In the genomic region with DNA sequence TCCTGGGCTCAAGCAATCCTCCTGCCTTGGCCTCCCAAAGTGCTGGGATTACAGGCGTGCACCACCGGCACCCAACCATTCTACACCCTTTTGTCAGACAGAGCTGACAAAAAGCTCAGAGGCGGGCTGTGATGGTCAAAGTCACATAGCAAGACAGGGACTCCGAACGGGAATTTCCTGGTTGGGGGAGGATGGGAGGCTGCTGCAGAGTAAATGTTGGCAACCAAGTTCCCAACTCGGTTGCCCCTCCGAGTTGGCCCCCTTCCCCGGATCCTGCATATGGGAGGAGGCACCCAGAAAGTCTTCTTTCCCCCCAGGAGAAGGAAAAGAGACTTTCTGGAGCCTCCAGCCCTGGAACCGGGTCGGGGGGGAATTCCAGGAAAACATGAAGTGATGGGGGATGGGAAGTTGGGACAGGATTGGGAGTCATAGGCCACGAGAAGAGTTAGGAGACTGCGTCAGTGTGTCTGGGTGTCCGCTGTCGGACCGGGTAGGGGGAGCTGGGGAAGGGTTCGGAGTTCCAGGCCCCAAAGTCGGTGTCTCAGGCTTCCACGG, we compare ENCODE assay signal across 9 cellular contexts. TPM values are rescaled to one million over a fixed set of nuclear protein-coding genes. Genes with fewer than 3 reads are reported as not detected.
A peak's percentile ranks its signal among the peaks of the same experiment; 100 is the strongest.
DNase-seq lines count a peak whose midpoint lies in the region; ATAC-seq, FAIRE-seq and TF ChIP-seq lines count a peak whose summit lies in the region.
"Had no signal": no experiment of that assay in that cellular context is flagged by ENCODE, and none has a peak within 500 bp of the region (broad histone marks: within the 10 kb centered on the region; RNA-seq: fewer than 3 reads in every experiment).

No MANE protein-coding gene starts in this region.

- no peak for ATAC-seq in GM21423 (IDR thresholded peaks at IDR 0.05; ENCODE audit: unreplicated experiment)
- no peak for ATAC-seq in HG02763 (IDR thresholded peaks at IDR 0.05; ENCODE audit: unreplicated experiment)

- H3K4me3 ChIP-seq in iPS-20b (ENCODE audit: low read length) (peak overlapping the region; percentile 71), stomach (peak overlapping the region; percentile 58 to 87 (median 68))

- no peak for TF ChIP-seq EP300 in stomach (IDR thresholded peaks at IDR 0.05)

- H3K9ac ChIP-seq in iPS-20b (ENCODE audit: low read depth, low read length) = peak overlapping the region; percentile 72

- H3K9me3 ChIP-seq in iPS-20b (ENCODE audit: insufficient read depth, low read depth, low read length) = no peaks in the 10 kb centered on the region
- H3K9me3 ChIP-seq in stomach = no peaks in the 10 kb centered on the region

- CTCF ChIA-PET in HEK293T (lab: Yijun Ruan, JAX) = interaction anchor here (0.6 to 1.8 kb wide), 19 partner anchors 8 to 157 kb away, joined by 3 to 18 read pairs (median 4); a partner anchor contains a TSS

- POLR2A ChIA-PET in HEK293T (lab: Yijun Ruan, JAX) = interaction anchor here (0.7 to 2.1 kb wide), 8 partner anchors 8 to 184 kb away, joined by 3 to 14 read pairs (median 4); a partner anchor contains a TSS

- H3K4me1 ChIP-seq in iPS-20b (ENCODE audit: insufficient read depth, low read length) (no peaks in the 10 kb centered on the region), stomach (peaks cover 10 to 63% (median 52%) of the 10 kb centered on the region in 4 donors)

- H3K36me3 ChIP-seq in iPS-20b (ENCODE audit: insufficient read depth, low read depth, low read length) (no peaks in the 10 kb centered on the region), stomach (peaks cover 10 to 32% (median 24%) of the 10 kb centered on the region in 4 donors)

- TF ChIP-seq CTCF in stomach (IDR thresholded peaks at IDR 0.05) (no peak), D721Med (IDR thresholded peaks at IDR 0.05; ENCODE audit: insufficient read depth, missing control alignments) (no peak)

- no peak for TF ChIP-seq POLR2A in stomach (IDR thresholded peaks at IDR 0.05)

- 46 to 66% (median 62%) methylated on average over 18 of the region's 18 CpGs for WGBS in stomach, 5 donors

- no peak for FAIRE-seq in D721Med (lab: Jason Lieb, UNC)

- DNase-seq in HEK293T (ENCODE audit: extremely low spot score) (peak; percentile 28), stomach (no peak), D721Med (ENCODE audit: insufficient read length, low spot score) (no peak), DMS53 treated with DMSO at 0.1 percent for 48 hours (lab: John Stamatoyannopoulos, UW; ENCODE audit: unreplicated experiment) (no peak)

- peaks cover 30% of the 10 kb centered on the region for H3K27me3 ChIP-seq in iPS-20b (ENCODE audit: insufficient read depth, low read length)
- H3K27me3 ChIP-seq in stomach = no peaks in the 10 kb centered on the region

- H3K27ac ChIP-seq in angular gyrus (ENCODE audit: low read depth, low read length) = peak overlapping the region; percentile 94
- no peak overlapping the region for H3K27ac ChIP-seq in iPS-20b (ENCODE audit: low read length)
- peak overlapping the region; percentile 92 to 98 (median 96) for H3K27ac ChIP-seq in stomach

- intact Hi-C loops in stomach (cut with DNase I; ENCODE audit: low total_unique reads) = no loop called here

TF ChIP-seq in HEK293T, 16 proteins besides CTCF, POLR2A, EP300 and RAD21:
- TF ChIP-seq, protein P1, sequence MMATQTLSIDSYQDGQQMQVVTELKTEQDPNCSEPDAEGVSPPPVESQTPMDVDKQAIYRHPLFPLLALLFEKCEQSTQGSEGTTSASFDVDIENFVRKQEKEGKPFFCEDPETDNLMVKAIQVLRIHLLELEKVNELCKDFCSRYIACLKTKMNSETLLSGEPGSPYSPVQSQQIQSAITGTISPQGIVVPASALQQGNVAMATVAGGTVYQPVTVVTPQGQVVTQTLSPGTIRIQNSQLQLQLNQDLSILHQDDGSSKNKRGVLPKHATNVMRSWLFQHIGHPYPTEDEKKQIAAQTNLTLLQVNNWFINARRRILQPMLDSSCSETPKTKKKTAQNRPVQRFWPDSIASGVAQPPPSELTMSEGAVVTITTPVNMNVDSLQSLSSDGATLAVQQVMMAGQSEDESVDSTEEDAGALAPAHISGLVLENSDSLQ (IDR thresholded peaks at IDR 0.05) = no peak
- no peak for TF ChIP-seq ELF4 (IDR thresholded peaks at IDR 0.05)
- no peak for TF ChIP-seq TARDBP (IDR thresholded peaks at IDR 0.05)
- no peak for TF ChIP-seq LEF1 (IDR thresholded peaks at IDR 0.05; ENCODE audit: borderline replicate concordance)
- no peak for TF ChIP-seq NFRKB (IDR thresholded peaks at IDR 0.05)

RNA-seq across cellular contexts. Expression of a gene that starts 0.6 kb away (rescaled TPM):
- 1,000 to 10,000 TPM in 1 of 5 donors, 100 to 1,000 TPM in 3, 10 to 100 TPM in 1; 59.8 to 1,443 (median 573) TPM for total RNA-seq in stomach
- polyA plus RNA-seq in stomach = 100 to 1,000 TPM; 243 to 454 (median 300) TPM

RNA-seq across cellular contexts. Expression of a gene that starts 16.0 kb away (rescaled TPM):
- 10 to 100 TPM in 2 of 5 donors, 1 to 10 TPM in 3; 1.8 to 34.4 (median 9.6) TPM for total RNA-seq in stomach
- 1 to 10 TPM; 5.5 to 9.5 (median 7.5) TPM for polyA plus RNA-seq in stomach
- total RNA-seq: T-helper 1 cell treated with Interleukin-12 subunit alpha and Interleukin-12 subunit beta and Interleukin-4 antibody, amounts not matched to agents 30 ng/mL and 1 ng/mL, for 36 hours had no signal

RNA-seq across cellular contexts. Expression of a gene that starts 25.6 kb away (rescaled TPM):
- 100 to 1,000 TPM; 120 to 607 (median 406) TPM for total RNA-seq in stomach
- 100 to 1,000 TPM in 1 of 3 donors, 10 to 100 TPM in 2; 51.5 to 424 (median 78.5) TPM for polyA plus RNA-seq in stomach

RNA-seq across cellular contexts. Expression of a gene that starts 33.6 kb away (rescaled TPM):
- not detected for total RNA-seq in stomach
- 1 to 10 TPM in 1 of 3 donors, under 1 TPM in 1, not detected in 1; 0.75 to 2.5 TPM for polyA plus RNA-seq in stomach
- total RNA-seq: T-helper 1 cell treated with Interleukin-12 subunit alpha and Interleukin-12 subunit beta and Interleukin-4 antibody, amounts not matched to agents 30 ng/mL and 1 ng/mL, for 36 hours had no signal

RNA-seq across cellular contexts. Expression of a gene that starts 53.3 kb away (rescaled TPM):
- 10 to 100 TPM in 4 of 5 donors, 1 to 10 TPM in 1; 3.5 to 35.7 (median 24.4) TPM for total RNA-seq in stomach
- 10 to 100 TPM; 18.9 to 25.4 (median 19.2) TPM for polyA plus RNA-seq in stomach
